In the genomic region with DNA sequence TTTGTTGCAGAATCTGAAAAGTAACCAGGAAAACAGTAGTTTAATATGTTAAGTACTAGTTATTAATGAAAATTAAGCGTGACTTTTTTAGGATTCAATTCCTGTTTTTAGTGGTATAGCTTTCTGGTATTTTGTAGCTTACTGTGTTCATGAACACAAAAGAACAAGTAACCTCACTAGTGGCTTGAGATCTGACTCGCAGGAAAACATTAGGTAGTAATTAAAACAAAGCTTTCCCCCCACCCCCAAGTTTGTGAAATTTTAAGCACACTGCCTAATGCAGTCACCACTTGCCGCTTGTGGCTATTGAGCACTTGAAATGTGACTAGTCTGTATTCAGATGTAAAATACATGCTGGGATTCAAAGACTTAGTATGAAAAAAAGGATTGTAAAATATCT, we compare ENCODE assay signal across 14 cellular contexts.
DNase-seq lines count a peak whose midpoint lies in the region; ATAC-seq, FAIRE-seq and TF ChIP-seq lines count a peak whose summit lies in the region.
"Had no signal": no experiment of that assay in that cellular context is flagged by ENCODE, and none has a peak within 500 bp of the region (broad histone marks: within the 10 kb centered on the region; RNA-seq: fewer than 3 reads in every experiment).

No MANE protein-coding gene starts in this region.

- H2AFZ ChIP-seq in Loucy (ENCODE audit: low read length) (peak overlapping the region; percentile 17; the same call in 1 of the 2 replicates), endothelial cell of umbilical vein (ENCODE audit: low read depth, low read length) (no peak overlapping the region)

- in situ Hi-C loops in ACHN (cut with HindIII; ENCODE audit: low pct_ligation_motif_present, low pct_unique_long_range_greater_than_20kb, low sequenced_read_pairs): no loop called here

- BruUV-seq in endothelial cell of umbilical vein (replicated peaks; lab: Mats Ljungman, UMichigan): no TSS peak

- no peak for TF ChIP-seq POLR2A in endothelial cell of umbilical vein (IDR thresholded peaks at IDR 0.05; ENCODE audit: low read depth, low read length)

- no peak for TF ChIP-seq CTCF in Loucy (conservative IDR thresholded peaks at IDR 0.05; ENCODE audit: low read length)
- no peak for TF ChIP-seq CTCF in endothelial cell of umbilical vein (IDR thresholded peaks at IDR 0.05; ENCODE audit: extremely low read depth in 1 of 2, insufficient read depth in 1 of 2, low read depth in 1 of 2, low read length in 2 of 2)
- no peak for TF ChIP-seq CTCF in upper lobe of right lung (IDR thresholded peaks at IDR 0.05)
- no peak for TF ChIP-seq CTCF in omental fat pad (IDR thresholded peaks at IDR 0.05)

- no peaks in the 10 kb centered on the region for H3K27me3 ChIP-seq in Loucy (ENCODE audit: insufficient read depth, low read length, poor library complexity, severe bottlenecking)
- H3K27me3 ChIP-seq in endothelial cell of umbilical vein (ENCODE audit: control insufficient read depth in 2 of 2, insufficient read depth in 2 of 2, low read length in 2 of 2): no peaks in the 10 kb centered on the region
- H3K27me3 ChIP-seq in upper lobe of right lung: no peaks in the 10 kb centered on the region

- no peak overlapping the region for H3K4me3 Mint-ChIP-seq in activated T-helper 2 cell treated with anti-CD3 and anti-CD28 coated beads, Interferon-gamma antibody, Interleukin-2, Interleukin-4, amounts not matched to agents 10 μg/mL and 5 μg/mL and 100 μg/mL, durations not matched to agents 14 hours and 24 hours and 36 hours (ENCODE audit: low read depth)
- H3K4me3 Mint-ChIP-seq: activated naive CD8-positive, alpha-beta T cell treated with anti-CD3 and anti-CD28 coated beads, Interleukin-2, amount 10 ng/mL, durations not matched to agents 7 days and 5 days; CD4-positive, alpha-beta T cell; neural crest cell; stimulated activated effector memory CD8-positive, alpha-beta T cell treated with anti-CD3 and anti-CD28 coated beads, Interleukin-12 subunit alpha, Interleukin-12 subunit beta, amount 100 ng/mL, for 72 hours had no signal

- intact Hi-C loops in endothelial cell of umbilical vein (cut with micrococcal nuclease) (no loop called here), upper lobe of right lung (cut with DNase I) (no loop called here)
- intact Hi-C loops in activated T-helper 2 cell treated with anti-CD3 and anti-CD28 coated beads, Interferon-gamma antibody, Interleukin-2, Interleukin-4, amounts not matched to agents 10 μg/mL and 5 μg/mL and 100 μg/mL, durations not matched to agents 14 hours and 24 hours and 36 hours (cut with micrococcal nuclease): no loop called here

- H3K4me3 ChIP-seq in Loucy (ENCODE audit: low read length, poor library complexity, severe bottlenecking): no peak overlapping the region
- no peak overlapping the region for H3K4me3 ChIP-seq in endothelial cell of umbilical vein (replicated peaks in 1 of 3; ENCODE audit: insufficient read depth in 1 of 3, low read depth in 1 of 3, low read length in 3 of 3)
- no peak overlapping the region for H3K4me3 ChIP-seq in upper lobe of right lung

- CTCF ChIA-PET in endothelial cell of umbilical vein (lab: Charles Lee): interaction anchor here (1.3 kb wide), 1 partner anchor 139 kb away, joined by 3 read pairs; no protein-coding TSS in a partner anchor

- peak overlapping the region; percentile 36 for H3K9ac ChIP-seq in Loucy (ENCODE audit: low read depth, low read length, poor library complexity, severe bottlenecking)
- no peak overlapping the region for H3K9ac ChIP-seq in endothelial cell of umbilical vein (replicated peaks; ENCODE audit: extremely low read depth, insufficient read depth, low read length)

- H3K27ac Mint-ChIP-seq in activated T-helper 2 cell treated with anti-CD3 and anti-CD28 coated beads, Interferon-gamma antibody, Interleukin-2, Interleukin-4, amounts not matched to agents 10 μg/mL and 5 μg/mL and 100 μg/mL, durations not matched to agents 14 hours and 24 hours and 36 hours: no peak overlapping the region
- H3K27ac Mint-ChIP-seq: activated naive CD8-positive, alpha-beta T cell treated with anti-CD3 and anti-CD28 coated beads, Interleukin-2, amount 10 ng/mL, durations not matched to agents 7 days and 5 days; CD4-positive, alpha-beta T cell; stimulated activated effector memory CD8-positive, alpha-beta T cell treated with anti-CD3 and anti-CD28 coated beads, Interleukin-12 subunit alpha, Interleukin-12 subunit beta, amount 100 ng/mL, for 72 hours had no signal

- H3K27me3 Mint-ChIP-seq in activated T-helper 2 cell treated with anti-CD3 and anti-CD28 coated beads, Interferon-gamma antibody, Interleukin-2, Interleukin-4, amounts not matched to agents 10 μg/mL and 5 μg/mL and 100 μg/mL, durations not matched to agents 14 hours and 24 hours and 36 hours (ENCODE audit: low read depth): no peaks in the 10 kb centered on the region
- H3K27me3 Mint-ChIP-seq: activated naive CD8-positive, alpha-beta T cell treated with anti-CD3 and anti-CD28 coated beads, Interleukin-2, amount 10 ng/mL, durations not matched to agents 7 days and 5 days; CD4-positive, alpha-beta T cell had no signal

- H3K4me1 Mint-ChIP-seq in activated T-helper 2 cell treated with anti-CD3 and anti-CD28 coated beads, Interferon-gamma antibody, Interleukin-2, Interleukin-4, amounts not matched to agents 10 μg/mL and 5 μg/mL and 100 μg/mL, durations not matched to agents 14 hours and 24 hours and 36 hours (ENCODE audit: low read depth): peaks cover 21% of the 10 kb centered on the region

- DNase-seq in GM18507 (ENCODE audit: extremely low spot score, insufficient read length, low read depth) (no peak), endothelial cell of umbilical vein (ENCODE audit: low read depth, low spot score) (peak; percentile 18), upper lobe of right lung (no peak), ACHN (no peak), omental fat pad (ENCODE audit: low spot score) (no peak)
- no peak for DNase-seq in activated T-helper 2 cell treated with anti-CD3 and anti-CD28 coated beads, Interferon-gamma antibody, Interleukin-2, Interleukin-4, amounts not matched to agents 10 μg/mL and 5 μg/mL and 100 μg/mL, durations not matched to agents 14 hours and 24 hours and 36 hours (ENCODE audit: low spot score)
- DNase-seq: activated CD8-positive, alpha-beta memory T cell treated with anti-CD3 and anti-CD28 coated beads for 24 hours; activated naive CD8-positive, alpha-beta T cell treated with anti-CD3 and anti-CD28 coated beads, Interleukin-2, amount 10 ng/mL, durations not matched to agents 7 days and 5 days; CD4-positive, alpha-beta T cell had no signal

- H3K79me2 ChIP-seq in Loucy (ENCODE audit: insufficient read depth, low read length) (no peaks in the 10 kb centered on the region), endothelial cell of umbilical vein (ENCODE audit: control insufficient read depth, insufficient read depth, low read length) (no peaks in the 10 kb centered on the region)

- FAIRE-seq in GM18507 (lab: Jason Lieb, UNC) (peak; percentile 91), endothelial cell of umbilical vein (lab: Jason Lieb, UNC) (no peak)
- FAIRE-seq: colon had no signal

- no peaks in the 10 kb centered on the region for H3K9me3 ChIP-seq in Loucy (ENCODE audit: insufficient read depth, low read depth, low read length)
- no peaks in the 10 kb centered on the region for H3K9me3 ChIP-seq in endothelial cell of umbilical vein (replicated peaks; ENCODE audit: control insufficient read depth, insufficient read depth, low read length)
- no peaks in the 10 kb centered on the region for H3K9me3 ChIP-seq in upper lobe of right lung

- H3F3A ChIP-seq in Loucy (ENCODE audit: low read depth): no peaks in the 10 kb centered on the region

- H3K27ac ChIP-seq in endothelial cell of umbilical vein (ENCODE audit: insufficient read depth, low read depth, low read length) (no peak overlapping the region), upper lobe of right lung (no peak overlapping the region)

- peak overlapping the region; percentile 36 for H3K4me2 ChIP-seq in Loucy (ENCODE audit: low read depth, low read length, poor library complexity, severe bottlenecking)
- H3K4me2 ChIP-seq in endothelial cell of umbilical vein (ENCODE audit: insufficient read depth, low read length): no peak overlapping the region

- H3K4me1 ChIP-seq in Loucy (ENCODE audit: insufficient read depth, low read length, poor library complexity, severe bottlenecking): peaks cover 57% of the 10 kb centered on the region
- peaks cover 4% of the 10 kb centered on the region for H3K4me1 ChIP-seq in endothelial cell of umbilical vein (ENCODE audit: control insufficient read depth, extremely low read depth, insufficient read depth, low read length)
- no peaks in the 10 kb centered on the region for H3K4me1 ChIP-seq in upper lobe of right lung

- H3K9me3 Mint-ChIP-seq in activated T-helper 2 cell treated with anti-CD3 and anti-CD28 coated beads, Interferon-gamma antibody, Interleukin-2, Interleukin-4, amounts not matched to agents 10 μg/mL and 5 μg/mL and 100 μg/mL, durations not matched to agents 14 hours and 24 hours and 36 hours: peaks cover 7% of the 10 kb centered on the region
- H3K9me3 Mint-ChIP-seq: CD4-positive, alpha-beta T cell; stimulated activated effector memory CD8-positive, alpha-beta T cell treated with anti-CD3 and anti-CD28 coated beads, Interleukin-12 subunit alpha, Interleukin-12 subunit beta, amount 100 ng/mL, for 72 hours had no signal

- dilution Hi-C loops in endothelial cell of umbilical vein (cut with MboI; ENCODE audit: extremely low pct_ligation_motif_present, low sequenced_read_pairs): no loop called here

- H3K9me2 ChIP-seq in Loucy (replicated peaks; ENCODE audit: low read depth, low read length): no peaks in the 10 kb centered on the region

- POLR2A ChIA-PET in endothelial cell of umbilical vein (lab: Charles Lee): interaction anchor here (0.6 kb wide), 1 partner anchor 16 kb away, joined by 3 read pairs; no protein-coding TSS in a partner anchor

- H3K36me3 ChIP-seq in Loucy (ENCODE audit: insufficient read depth, low read length) (no peaks in the 10 kb centered on the region; the same call in 1 of the 2 replicates), endothelial cell of umbilical vein (ENCODE audit: control insufficient read depth in 2 of 2, extremely low read depth in 1 of 2, insufficient read depth in 2 of 2, low read length in 2 of 2) (no peaks in the 10 kb centered on the region), upper lobe of right lung (no peaks in the 10 kb centered on the region)

- H3K36me3 Mint-ChIP-seq in activated T-helper 2 cell treated with anti-CD3 and anti-CD28 coated beads, Interferon-gamma antibody, Interleukin-2, Interleukin-4, amounts not matched to agents 10 μg/mL and 5 μg/mL and 100 μg/mL, durations not matched to agents 14 hours and 24 hours and 36 hours (ENCODE audit: low read depth): peaks cover 24% of the 10 kb centered on the region
- H3K36me3 Mint-ChIP-seq: stimulated activated effector memory CD8-positive, alpha-beta T cell treated with anti-CD3 and anti-CD28 coated beads, Interleukin-12 subunit alpha, Interleukin-12 subunit beta, amount 100 ng/mL, for 72 hours had no signal

- no peaks in the 10 kb centered on the region for H3K9me1 ChIP-seq in endothelial cell of umbilical vein (replicated peaks; ENCODE audit: control insufficient read depth, extremely low read depth, insufficient read depth, low read length)

- ATAC-seq in GM21786 (IDR thresholded peaks at IDR 0.05; ENCODE audit: unreplicated experiment) (peak; percentile 43), upper lobe of right lung (no peak), omental fat pad (ENCODE audit: low FRiP score) (no peak)
- ATAC-seq: stimulated activated effector memory CD8-positive, alpha-beta T cell treated with anti-CD3 and anti-CD28 coated beads, Interleukin-12 subunit alpha, Interleukin-12 subunit beta, amount 100 ng/mL, for 72 hours had no signal

- H4K20me1 ChIP-seq in Loucy (ENCODE audit: insufficient read depth, low read length, poor library complexity, severe bottlenecking) (no peaks in the 10 kb centered on the region), endothelial cell of umbilical vein (replicated peaks; ENCODE audit: control insufficient read depth, extremely low read depth, insufficient read depth, low read length) (no peaks in the 10 kb centered on the region)
